Comparison of ENCODE assay signal across 2 cellular contexts in genomic region chr3:187286467-187287059, GRCh38.
TF ChIP-seq lines count a peak whose summit lies in the region.

No MANE protein-coding gene starts in this region.

TF ChIP-seq in K562, 482 proteins besides CTCF, POLR2A, EP300 and RAD21 (continued from another document and continues in another):
- 0 out of 2 replicates have a peak, but pooled peaks have one; percentile 6 for TF ChIP-seq ZNF512 (tag; IDR thresholded peaks at IDR 0.05)
- no peak for TF ChIP-seq FOXA1 (IDR thresholded peaks at IDR 0.05; ENCODE audit: borderline replicate concordance)
- no peak for TF ChIP-seq NR0B1 (IDR thresholded peaks at IDR 0.05; ENCODE audit: partially characterized antibody)
- no peak for TF ChIP-seq TSHZ1 (CRISPR knock-in tag; IDR thresholded peaks at IDR 0.05)
- TF ChIP-seq L3MBTL2 (IDR thresholded peaks at IDR 0.05) = peak; percentile 58
- no peak for TF ChIP-seq DPF2 (IDR thresholded peaks at IDR 0.05)
- no peak for TF ChIP-seq POLR2G (IDR thresholded peaks at IDR 0.05; ENCODE audit: low read depth, low read length)
- no peak for TF ChIP-seq GTF2B (IDR thresholded peaks at IDR 0.05; ENCODE audit: extremely low read depth, insufficient read length)
- no peak for TF ChIP-seq ZNF140 (CRISPR knock-in tag; IDR thresholded peaks at IDR 0.05)
- TF ChIP-seq GABPA (tag; conservative IDR thresholded peaks at IDR 0.05; ENCODE audit: low read depth) = peak; percentile 5; the same call in 1 of the 2 replicates
- no peak for TF ChIP-seq CHCHD3 (CRISPR knock-in tag; IDR thresholded peaks at IDR 0.05)
- no peak for TF ChIP-seq HDGF (IDR thresholded peaks at IDR 0.05)
- no peak for TF ChIP-seq SAP30 (IDR thresholded peaks at IDR 0.05; ENCODE audit: borderline replicate concordance, insufficient read depth, low read depth, low read length, poor library complexity, severe bottlenecking)
- TF ChIP-seq NFATC3 (IDR thresholded peaks at IDR 0.05) = no peak
- 0 out of 2 replicates have a peak, but pooled peaks have one; percentile 27 for TF ChIP-seq HDAC8 (tag; IDR thresholded peaks at IDR 0.05)
- peak; percentile 60; the same call in 1 of the 2 replicates for TF ChIP-seq ZNF766 (CRISPR knock-in tag; conservative IDR thresholded peaks at IDR 0.05)
- no peak for TF ChIP-seq FOXO4 (CRISPR knock-in tag; IDR thresholded peaks at IDR 0.05)
- no peak for TF ChIP-seq MED1 (CRISPR knock-in tag; IDR thresholded peaks at IDR 0.05; ENCODE audit: borderline replicate concordance)
- peak; percentile 92 for TF ChIP-seq CEBPB (tag; IDR thresholded peaks at IDR 0.05)
- TF ChIP-seq CTBP1 (IDR thresholded peaks at IDR 0.05; ENCODE audit: borderline replicate concordance) = 0 out of 2 replicates have a peak, but pooled peaks have one; percentile 13
- no peak for TF ChIP-seq ATF1 (CRISPR knock-in tag; IDR thresholded peaks at IDR 0.05)
- peak; percentile 81 for TF ChIP-seq ATF1 (tag; IDR thresholded peaks at IDR 0.05)

TF ChIP-seq in HepG2, 621 proteins besides CTCF, POLR2A, EP300 and RAD21 (continued from another document and continues in another):
- no peak for TF ChIP-seq ZBTB37 (CRISPR knock-in tag; IDR thresholded peaks at IDR 0.05)
- TF ChIP-seq MZF1 (CRISPR knock-in tag; IDR thresholded peaks at IDR 0.05; ENCODE audit: borderline replicate concordance) = no peak
- TF ChIP-seq ZNF7 (CRISPR knock-in tag; IDR thresholded peaks at IDR 0.05) = no peak
- TF ChIP-seq ZHX1 (CRISPR knock-in tag; IDR thresholded peaks at IDR 0.05; ENCODE audit: low read depth) = 0 out of 2 replicates have a peak, but pooled peaks have one; percentile 47
- TF ChIP-seq STAG1 (CRISPR knock-in tag; IDR thresholded peaks at IDR 0.05) = no peak
- TF ChIP-seq ZNF678 (CRISPR knock-in tag; IDR thresholded peaks at IDR 0.05) = no peak
- TF ChIP-seq PHB2 (IDR thresholded peaks at IDR 0.05; ENCODE audit: partially characterized antibody) = no peak
- TF ChIP-seq ARID4A (CRISPR knock-in tag; IDR thresholded peaks at IDR 0.05; ENCODE audit: borderline replicate concordance) = peak; percentile 48; the same call in 1 of the 2 replicates
- TF ChIP-seq HMGXB4 (CRISPR knock-in tag; IDR thresholded peaks at IDR 0.05; ENCODE audit: borderline replicate concordance in 1 of 2, low read depth in 1 of 2) = 0 out of 4 replicates have a peak, but pooled peaks of 1 of the 2 experiments have one; percentile 25
- peak; percentile 42; the same call in 1 of the 2 replicates for TF ChIP-seq KMT2A (CRISPR knock-in tag; IDR thresholded peaks at IDR 0.05)
- TF ChIP-seq ETS1 (CRISPR knock-in tag; IDR thresholded peaks at IDR 0.05) = no peak
- TF ChIP-seq ATF3 (CRISPR knock-in tag; IDR thresholded peaks at IDR 0.05) = peak; percentile 89
- no peak for TF ChIP-seq ZKSCAN5 (CRISPR knock-in tag; IDR thresholded peaks at IDR 0.05)
- no peak for TF ChIP-seq HNF1A (IDR thresholded peaks at IDR 0.05; ENCODE audit: low read depth)
- peak; percentile 38; the same call in 1 of the 2 replicates for TF ChIP-seq HNF1A (CRISPR knock-in tag; IDR thresholded peaks at IDR 0.05; ENCODE audit: borderline replicate concordance)
- TF ChIP-seq ELK4 (CRISPR knock-in tag; IDR thresholded peaks at IDR 0.05; ENCODE audit: borderline replicate concordance) = no peak
- TF ChIP-seq THRA (CRISPR knock-in tag; IDR thresholded peaks at IDR 0.05; ENCODE audit: borderline replicate concordance) = no peak
- TF ChIP-seq CEBPB (IDR thresholded peaks at IDR 0.05; ENCODE audit: borderline replicate concordance, low read depth, low read length) = peak; percentile 98
- peak; percentile 53; the same call in 1 of the 2 replicates for TF ChIP-seq FOXP4 (CRISPR knock-in tag; IDR thresholded peaks at IDR 0.05)
